In the genomic region with DNA sequence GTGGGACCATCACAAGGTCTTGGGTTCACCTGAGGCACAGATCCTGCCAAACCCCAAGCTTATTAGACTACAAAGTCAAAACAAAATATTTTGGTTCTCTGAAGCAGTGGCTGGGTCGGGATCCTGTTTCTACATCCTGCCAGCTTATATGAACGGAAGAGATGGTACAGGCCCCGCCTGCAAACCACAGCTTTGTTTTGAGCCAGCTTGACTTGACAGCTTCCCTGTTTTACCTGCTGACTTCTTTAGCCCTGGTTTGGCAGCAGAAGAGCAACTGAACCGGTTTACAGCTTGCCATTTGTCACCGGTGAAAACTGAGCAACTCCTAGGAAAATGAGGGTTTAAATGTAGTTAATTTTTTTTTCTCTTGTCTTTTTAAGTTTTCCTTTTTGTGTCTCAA, we compare ENCODE assay signal across 8 cellular contexts. TPM values are rescaled to one million over a fixed set of nuclear protein-coding genes. Genes with fewer than 3 reads are reported as not detected.
A peak's percentile ranks its signal among the peaks of the same experiment; 100 is the strongest.
DNase-seq lines count a peak whose midpoint lies in the region; ATAC-seq and TF ChIP-seq lines count a peak whose summit lies in the region.

No MANE protein-coding gene starts in this region.

- H3K4me3 ChIP-seq in GM12865 (ENCODE audit: low read depth, low read length) (no peak overlapping the region), PC-3 (ENCODE audit: low read length) (peak overlapping the region; percentile 46), psoas muscle (no peak overlapping the region)

- peak overlapping the region; percentile 97 for H3K27ac Mint-ChIP-seq in activated T-helper 2 cell treated with anti-CD3 and anti-CD28 coated beads, Interferon-gamma antibody, Interleukin-2, Interleukin-4, amounts not matched to agents 10 μg/mL and 5 μg/mL and 100 μg/mL, durations not matched to agents 14 hours and 24 hours and 36 hours

- no TSS peak for BruUV-seq in PC-3 (replicated peaks; lab: Mats Ljungman, UMichigan)

- peak overlapping the region; percentile 31; the same call in 1 of the 2 replicates for H2AFZ ChIP-seq in PC-3 (ENCODE audit: low read length)

- H3K9me3 Mint-ChIP-seq in activated T-helper 2 cell treated with anti-CD3 and anti-CD28 coated beads, Interferon-gamma antibody, Interleukin-2, Interleukin-4, amounts not matched to agents 10 μg/mL and 5 μg/mL and 100 μg/mL, durations not matched to agents 14 hours and 24 hours and 36 hours, result no peaks in the 10 kb centered on the region

- H3K27me3 Mint-ChIP-seq in activated T-helper 2 cell treated with anti-CD3 and anti-CD28 coated beads, Interferon-gamma antibody, Interleukin-2, Interleukin-4, amounts not matched to agents 10 μg/mL and 5 μg/mL and 100 μg/mL, durations not matched to agents 14 hours and 24 hours and 36 hours (ENCODE audit: low read depth), result no peaks in the 10 kb centered on the region

- H3K79me2 ChIP-seq in PC-3 (ENCODE audit: low read length), result peaks cover 84% of the 10 kb centered on the region

- peak overlapping the region; percentile 83 for H3K4me3 Mint-ChIP-seq in activated T-helper 2 cell treated with anti-CD3 and anti-CD28 coated beads, Interferon-gamma antibody, Interleukin-2, Interleukin-4, amounts not matched to agents 10 μg/mL and 5 μg/mL and 100 μg/mL, durations not matched to agents 14 hours and 24 hours and 36 hours (ENCODE audit: low read depth)

- H3K4me1 ChIP-seq in PC-3 (ENCODE audit: insufficient read depth, low read length) (peaks cover 41% of the 10 kb centered on the region), psoas muscle (peaks cover 4% of the 10 kb centered on the region)

- CTCF ChIA-PET in PC-3 (lab: Charles Lee) (interaction anchor here (0.6 to 1.9 kb wide), 2 partner anchors 52 to 509 kb away, joined by 5 to 9 read pairs; partner anchors contain the start of gene FAM89B), HEK293T (lab: Yijun Ruan, JAX) (interaction anchor here (0.7 to 1.0 kb wide), 2 partner anchors 13 to 235 kb away, joined by 5 to 6 read pairs; no protein-coding TSS in a partner anchor)

- H3K36me3 Mint-ChIP-seq in activated T-helper 2 cell treated with anti-CD3 and anti-CD28 coated beads, Interferon-gamma antibody, Interleukin-2, Interleukin-4, amounts not matched to agents 10 μg/mL and 5 μg/mL and 100 μg/mL, durations not matched to agents 14 hours and 24 hours and 36 hours (ENCODE audit: low read depth), result peaks cover 32% of the 10 kb centered on the region

- H4K20me1 ChIP-seq in PC-3 (ENCODE audit: low read length), result peaks cover 8% of the 10 kb centered on the region; the same call in 1 of the 2 replicates

- peak; percentile 87 for DNase-seq in GM12865 (ENCODE audit: low read depth)
- peak; percentile 91 for DNase-seq in PC-3
- peak; percentile 67 for DNase-seq in activated T-helper 2 cell treated with anti-CD3 and anti-CD28 coated beads, Interferon-gamma antibody, Interleukin-2, Interleukin-4, amounts not matched to agents 10 μg/mL and 5 μg/mL and 100 μg/mL, durations not matched to agents 14 hours and 24 hours and 36 hours (ENCODE audit: low spot score)
- DNase-seq in left cardiac atrium, result peak; percentile 45
- DNase-seq in stimulated activated CD4-positive, alpha-beta T cell treated with anti-CD3 and anti-CD28 coated beads, Interleukin-2, amount 100 ng/mL, for 4 hours (ENCODE audit: low read depth), result peak; percentile 53
- no peak for DNase-seq in psoas muscle
- no peak for DNase-seq in HEK293T (ENCODE audit: extremely low spot score)

- H3K4me2 ChIP-seq in PC-3 (ENCODE audit: low read length), result peak overlapping the region; percentile 75

- TF ChIP-seq CTCF in GM12865 (IDR thresholded peaks at IDR 0.05; ENCODE audit: insufficient read depth, low read depth, low read length, missing control alignments), result no peak
- no peak for TF ChIP-seq CTCF in PC-3 (conservative IDR thresholded peaks at IDR 0.05; ENCODE audit: low read depth, low read length)
- no peak for TF ChIP-seq CTCF in psoas muscle (IDR thresholded peaks at IDR 0.05)

- H3K27ac ChIP-seq in PC-3 (ENCODE audit: low read length), result peak overlapping the region; percentile 17
- H3K27ac ChIP-seq in psoas muscle, result no peak overlapping the region

- intact Hi-C loops in PC-3 (cut with micrococcal nuclease) (loop anchor here (2.0 kb wide), 1 partner anchor 53 kb away; no protein-coding TSS in a partner anchor), left cardiac atrium (cut with DNase I) (no loop called here), psoas muscle (cut with DNase I) (no loop called here)
- intact Hi-C loops in activated T-helper 2 cell treated with anti-CD3 and anti-CD28 coated beads, Interferon-gamma antibody, Interleukin-2, Interleukin-4, amounts not matched to agents 10 μg/mL and 5 μg/mL and 100 μg/mL, durations not matched to agents 14 hours and 24 hours and 36 hours (cut with micrococcal nuclease), result loop anchor here (2.0 kb wide), 2 partner anchors 19 to 53 kb away; no protein-coding TSS in a partner anchor

- H3K9me3 ChIP-seq in PC-3 (ENCODE audit: low read length) (no peaks in the 10 kb centered on the region), psoas muscle (no peaks in the 10 kb centered on the region)

- 45 to 48% (median 45%) methylated on average over 5 of the region's 5 CpGs for WGBS in psoas muscle, 3 donors

- H3K27me3 ChIP-seq in PC-3 (ENCODE audit: low read length) (no peaks in the 10 kb centered on the region), psoas muscle (ENCODE audit: insufficient read depth in 3 of 3, low read length in 2 of 3) (no peaks in the 10 kb centered on the region)

- H3K9ac ChIP-seq in PC-3 (ENCODE audit: low read length), result no peak overlapping the region

- peaks cover 59% of the 10 kb centered on the region for H3K4me1 Mint-ChIP-seq in activated T-helper 2 cell treated with anti-CD3 and anti-CD28 coated beads, Interferon-gamma antibody, Interleukin-2, Interleukin-4, amounts not matched to agents 10 μg/mL and 5 μg/mL and 100 μg/mL, durations not matched to agents 14 hours and 24 hours and 36 hours (ENCODE audit: low read depth)

- POLR2A ChIA-PET in PC-3 (lab: Charles Lee; ENCODE audit: unreplicated experiment) (interaction anchor here (0.7 kb wide), 1 partner anchor 30 kb away, joined by 4 read pairs; no protein-coding TSS in a partner anchor), HEK293T (lab: Yijun Ruan, JAX) (no interaction called here)

- H3K9me2 ChIP-seq in PC-3 (replicated peaks; ENCODE audit: low read length), result no peaks in the 10 kb centered on the region

- peaks cover 3% of the 10 kb centered on the region for H3F3A ChIP-seq in PC-3 (ENCODE audit: low read length, unreplicated experiment)

- ATAC-seq in HG03139 (IDR thresholded peaks at IDR 0.05; ENCODE audit: unreplicated experiment) (peak; percentile 66), PC-3 (peak; percentile 81), left cardiac atrium (peak; percentile 51 to 65), psoas muscle (no peak)

- H3K36me3 ChIP-seq in PC-3 (ENCODE audit: low read depth, low read length) (no peaks in the 10 kb centered on the region), psoas muscle (ENCODE audit: insufficient read depth in 1 of 2, low read depth in 1 of 2) (no peaks in the 10 kb centered on the region)

TF ChIP-seq in HEK293T, 16 proteins besides CTCF, POLR2A, EP300 and RAD21:
- TF ChIP-seq BHLHE40 (IDR thresholded peaks at IDR 0.05; ENCODE audit: borderline replicate concordance), result no peak
- no peak for TF ChIP-seq NFRKB (IDR thresholded peaks at IDR 0.05)
- TF ChIP-seq FOXA1 (IDR thresholded peaks at IDR 0.05), result no peak
- TF ChIP-seq CTBP1 (IDR thresholded peaks at IDR 0.05; ENCODE audit: borderline replicate concordance), result no peak
- no peak for TF ChIP-seq ZNF384 (IDR thresholded peaks at IDR 0.05)
- TF ChIP-seq TARDBP (IDR thresholded peaks at IDR 0.05), result no peak
- no peak for TF ChIP-seq HDGF (IDR thresholded peaks at IDR 0.05; ENCODE audit: borderline replicate concordance)
TF ChIP-seq in HEK293T: peak in this region for 0.

RNA-seq across cellular contexts. Expression of gene PACS1, which starts 11.4 kb away (rescaled TPM):
- 28.7 and 31.5 TPM in 2 replicates for total RNA-seq in PC-3 (2014; rRNA removed)
- total RNA-seq in activated T-helper 2 cell treated with anti-CD3 and anti-CD28 coated beads, Interferon-gamma antibody, Interleukin-2, Interleukin-4, amounts not matched to agents 10 μg/mL and 5 μg/mL and 100 μg/mL, durations not matched to agents 14 hours and 24 hours and 36 hours, result 75.6 and 83.7 TPM in 2 replicates
- total RNA-seq in left cardiac atrium, result 10 to 100 TPM; 51.6 to 74.4 TPM
- 10 to 100 TPM; 16.3 to 27.8 (median 24.9) TPM for total RNA-seq in psoas muscle
- polyA plus RNA-seq in psoas muscle, result 10 to 100 TPM in 1 of 3 donors, 1 to 10 TPM in 2; 7.4 to 16.0 (median 9.0) TPM

RNA-seq across cellular contexts. Expression of gene SF3B2, which starts 29.3 kb away (rescaled TPM):
- total RNA-seq in PC-3 (2014; rRNA removed) (241 and 318 TPM in 2 replicates), left cardiac atrium (100 to 1,000 TPM in 1 of 2 donors, 10 to 100 TPM in 1; 78.7 to 101 TPM), psoas muscle (100 to 1,000 TPM in 1 of 4 donors, 10 to 100 TPM in 3; 62.8 to 114 (median 86.4) TPM)
- 252 and 268 TPM in 2 replicates for total RNA-seq in activated T-helper 2 cell treated with anti-CD3 and anti-CD28 coated beads, Interferon-gamma antibody, Interleukin-2, Interleukin-4, amounts not matched to agents 10 μg/mL and 5 μg/mL and 100 μg/mL, durations not matched to agents 14 hours and 24 hours and 36 hours
- 100 to 1,000 TPM in 2 of 3 donors, 10 to 100 TPM in 1; 66.2 to 135 (median 114) TPM for polyA plus RNA-seq in psoas muscle

RNA-seq across cellular contexts. Expression of gene GAL3ST3, which starts 32.5 kb away (rescaled TPM):
- total RNA-seq in PC-3 (2014; rRNA removed) (not detected in 2 replicates), left cardiac atrium (1 to 10 TPM; 7.8 to 9.8 TPM), psoas muscle (under 1 TPM in 1 of 4 donors, not detected in 3; 0.36 TPM)
- total RNA-seq in activated T-helper 2 cell treated with anti-CD3 and anti-CD28 coated beads, Interferon-gamma antibody, Interleukin-2, Interleukin-4, amounts not matched to agents 10 μg/mL and 5 μg/mL and 100 μg/mL, durations not matched to agents 14 hours and 24 hours and 36 hours, result 0.18 TPM in 1 of 2 replicates, not detected in the other
- under 1 TPM in 1 of 3 donors, not detected in 2; 0.03 TPM for polyA plus RNA-seq in psoas muscle

RNA-seq across cellular contexts. Expression of gene CATSPER1, which starts 55.2 kb away (rescaled TPM):
- total RNA-seq in PC-3 (2014; rRNA removed) (0.17 and 1.1 TPM in 2 replicates), left cardiac atrium (under 1 TPM in 1 of 2 donors, not detected in 1; 0.26 TPM), psoas muscle (not detected)
- 0.46 and 0.78 TPM in 2 replicates for total RNA-seq in activated T-helper 2 cell treated with anti-CD3 and anti-CD28 coated beads, Interferon-gamma antibody, Interleukin-2, Interleukin-4, amounts not matched to agents 10 μg/mL and 5 μg/mL and 100 μg/mL, durations not matched to agents 14 hours and 24 hours and 36 hours
- polyA plus RNA-seq in psoas muscle, result under 1 TPM in 2 of 3 donors, not detected in 1; 0.01 to 0.55 TPM

Comparison
In these comparisons a context has a peak if more than half of its experiments do, and no peak if none do; other contexts are left out.
1. DNase-seq: peak in GM12865 (single experiment), PC-3 (single experiment), activated T-helper 2 cell treated with anti-CD3 and anti-CD28 coated beads, Interferon-gamma antibody, Interleukin-2, Interleukin-4, amounts not matched to agents 10 μg/mL and 5 μg/mL and 100 μg/mL, durations not matched to agents 14 hours and 24 hours and 36 hours (single experiment), left cardiac atrium (single experiment) and stimulated activated CD4-positive, alpha-beta T cell treated with anti-CD3 and anti-CD28 coated beads, Interleukin-2, amount 100 ng/mL, for 4 hours (single experiment); none in psoas muscle (0 of 2) and HEK293T (single experiment).
2. ATAC-seq: peak in HG03139 (single experiment), PC-3 (single experiment) and left cardiac atrium (2 of 2); none in psoas muscle (0 of 4).
3. intact Hi-C loops: an anchor here in PC-3 (2.0 kb wide) and activated T-helper 2 cell treated with anti-CD3 and anti-CD28 coated beads, Interferon-gamma antibody, Interleukin-2, Interleukin-4, amounts not matched to agents 10 μg/mL and 5 μg/mL and 100 μg/mL, durations not matched to agents 14 hours and 24 hours and 36 hours (2.0 kb wide); none called in left cardiac atrium and psoas muscle.